ENCODE assay signal across 8 cellular contexts in the genomic region with DNA sequence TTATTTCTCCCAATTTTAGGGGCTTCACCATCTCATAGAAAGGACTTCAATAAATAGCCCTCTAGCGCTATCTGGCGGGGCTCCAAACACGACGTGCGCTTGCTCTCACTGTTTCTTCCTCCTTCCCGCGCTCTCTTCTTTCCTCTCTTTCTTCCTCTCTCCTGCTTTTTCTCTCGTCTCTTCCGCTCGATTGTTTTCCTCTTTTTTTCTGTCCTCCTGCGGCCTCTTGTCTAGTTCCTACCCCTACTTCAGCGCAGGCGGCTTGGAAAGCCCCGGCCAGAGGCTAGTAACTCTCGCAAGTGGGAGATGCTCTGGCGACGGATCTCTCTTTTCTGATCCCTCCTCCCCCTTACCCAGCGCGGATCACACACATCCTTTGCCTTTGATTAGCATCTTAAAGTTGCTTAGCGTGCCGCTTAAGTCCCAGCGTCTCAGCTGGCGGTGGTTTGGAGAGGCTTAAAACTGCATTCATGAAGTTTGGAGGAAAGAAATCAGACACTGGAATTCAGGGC. TPM values are rescaled to one million over a fixed set of nuclear protein-coding genes. Genes with fewer than 3 reads are reported as not detected.
DNase-seq lines count a peak whose midpoint lies in the region; ATAC-seq and TF ChIP-seq lines count a peak whose summit lies in the region.

No MANE protein-coding gene starts in this region.

- peak overlapping the region; percentile 45 for H3K27ac Mint-ChIP-seq in T-helper 1 cell treated with Interleukin-12 subunit alpha and Interleukin-12 subunit beta and Interleukin-4 antibody, amounts not matched to agents 30 μg/mL and 1 μg/mL, for 36 hours
- H3K27ac Mint-ChIP-seq in activated T-helper 1 cell treated with anti-CD3 and anti-CD28 coated beads, Interleukin-12 subunit alpha, Interleukin-12 subunit beta, Interleukin-2, Interleukin-4 antibody, amounts not matched to agents 30 ng/mL and 10 ng/mL and 1 ng/mL, durations not matched to agents 14 hours and 24 hours and 36 hours: peak overlapping the region; percentile 65

- no peak for TF ChIP-seq CTCF in thoracic aorta (IDR thresholded peaks at IDR 0.05)

- H3K4me1 ChIP-seq in iPS DF 6.9 (ENCODE audit: control insufficient read depth, insufficient read depth, low read length): peaks cover 4% of the 10 kb centered on the region
- H3K4me1 ChIP-seq in thoracic aorta (ENCODE audit: control insufficient read depth in 1 of 2, low read depth in 2 of 2): peaks cover 0 to 10% of the 10 kb centered on the region in 2 donors

- H3K27ac ChIP-seq in iPS DF 6.9 (ENCODE audit: low read length): no peak overlapping the region
- no peak overlapping the region for H3K27ac ChIP-seq in thoracic aorta

- H3K36me3 ChIP-seq in iPS DF 6.9 (ENCODE audit: control insufficient read depth, insufficient read depth, low read length): no peaks in the 10 kb centered on the region
- no peaks in the 10 kb centered on the region for H3K36me3 ChIP-seq in thoracic aorta
- no peaks in the 10 kb centered on the region for H3K36me3 ChIP-seq in MG63

- H3K4me1 Mint-ChIP-seq in T-helper 1 cell treated with Interleukin-12 subunit alpha and Interleukin-12 subunit beta and Interleukin-4 antibody, amounts not matched to agents 30 μg/mL and 1 μg/mL, for 36 hours (ENCODE audit: low read depth): peaks cover 4% of the 10 kb centered on the region
- H3K4me1 Mint-ChIP-seq in activated T-helper 1 cell treated with anti-CD3 and anti-CD28 coated beads, Interleukin-12 subunit alpha, Interleukin-12 subunit beta, Interleukin-2, Interleukin-4 antibody, amounts not matched to agents 30 ng/mL and 10 ng/mL and 1 ng/mL, durations not matched to agents 14 hours and 24 hours and 36 hours (ENCODE audit: low read depth): no peaks in the 10 kb centered on the region

- whole genome bisulfite sequencing in iPS DF 6.9 (ENCODE audit: insufficient coverage, insufficient read length): no CpG with 5 or more reads among the region's 23 CpGs

- H3K4me3 Mint-ChIP-seq in T-helper 1 cell treated with Interleukin-12 subunit alpha and Interleukin-12 subunit beta and Interleukin-4 antibody, amounts not matched to agents 30 μg/mL and 1 μg/mL, for 36 hours: no peak overlapping the region
- H3K4me3 Mint-ChIP-seq in activated T-helper 1 cell treated with anti-CD3 and anti-CD28 coated beads, Interleukin-12 subunit alpha, Interleukin-12 subunit beta, Interleukin-2, Interleukin-4 antibody, amounts not matched to agents 30 ng/mL and 10 ng/mL and 1 ng/mL, durations not matched to agents 14 hours and 24 hours and 36 hours: peak overlapping the region; percentile 19

- H3K9me3 ChIP-seq in iPS DF 6.9 (ENCODE audit: control insufficient read depth, insufficient read depth, low read length) (no peaks in the 10 kb centered on the region), thoracic aorta (no peaks in the 10 kb centered on the region), MG63 (no peaks in the 10 kb centered on the region)

- H3K27me3 ChIP-seq in iPS DF 6.9 (ENCODE audit: control insufficient read depth, insufficient read depth, low read length) (peaks cover 41% of the 10 kb centered on the region), thoracic aorta (replicated peaks; ENCODE audit: insufficient read depth) (no peaks in the 10 kb centered on the region), MG63 (peaks cover 34% of the 10 kb centered on the region)

- H3K4me3 ChIP-seq in iPS DF 6.9 (ENCODE audit: low read length) (peak overlapping the region; percentile 29; the same call in 1 of the 2 replicates), thoracic aorta (peak overlapping the region; percentile 55), MG63 (no peak overlapping the region)

- DNase-seq in T-helper 1 cell (no peak), iPS DF 6.9 (ENCODE audit: low read depth, low spot score) (no peak), thoracic aorta (ENCODE audit: low spot score) (no peak), NCI-H1436 treated with DMSO at 0.1 percent for 48 hours (lab: John Stamatoyannopoulos, UW) (no peak), NCI-H128 (lab: John Stamatoyannopoulos, UW; ENCODE audit: unreplicated experiment) (no peak), MG63 (no peak)
- no peak for DNase-seq in activated T-helper 1 cell treated with anti-CD3 and anti-CD28 coated beads, Interleukin-12 subunit alpha, Interleukin-12 subunit beta, Interleukin-2, Interleukin-4 antibody, amounts not matched to agents 30 ng/mL and 10 ng/mL and 1 ng/mL, durations not matched to agents 14 hours and 24 hours and 36 hours (ENCODE audit: low spot score)

- H3K27me3 Mint-ChIP-seq in T-helper 1 cell treated with Interleukin-12 subunit alpha and Interleukin-12 subunit beta and Interleukin-4 antibody, amounts not matched to agents 30 μg/mL and 1 μg/mL, for 36 hours (ENCODE audit: low read depth): peaks cover 100% of the 10 kb centered on the region
- H3K27me3 Mint-ChIP-seq in activated T-helper 1 cell treated with anti-CD3 and anti-CD28 coated beads, Interleukin-12 subunit alpha, Interleukin-12 subunit beta, Interleukin-2, Interleukin-4 antibody, amounts not matched to agents 30 ng/mL and 10 ng/mL and 1 ng/mL, durations not matched to agents 14 hours and 24 hours and 36 hours (ENCODE audit: insufficient read depth): peaks cover 87% of the 10 kb centered on the region

- no peaks in the 10 kb centered on the region for H3K9me3 Mint-ChIP-seq in T-helper 1 cell treated with Interleukin-12 subunit alpha and Interleukin-12 subunit beta and Interleukin-4 antibody, amounts not matched to agents 30 μg/mL and 1 μg/mL, for 36 hours
- peaks cover 6% of the 10 kb centered on the region for H3K9me3 Mint-ChIP-seq in activated T-helper 1 cell treated with anti-CD3 and anti-CD28 coated beads, Interleukin-12 subunit alpha, Interleukin-12 subunit beta, Interleukin-2, Interleukin-4 antibody, amounts not matched to agents 30 ng/mL and 10 ng/mL and 1 ng/mL, durations not matched to agents 14 hours and 24 hours and 36 hours

- intact Hi-C loops in activated T-helper 1 cell treated with anti-CD3 and anti-CD28 coated beads, Interleukin-12 subunit alpha, Interleukin-12 subunit beta, Interleukin-2, Interleukin-4 antibody, amounts not matched to agents 30 ng/mL and 10 ng/mL and 1 ng/mL, durations not matched to agents 14 hours and 24 hours and 36 hours (cut with micrococcal nuclease): no loop called here

- no peak for ATAC-seq in thoracic aorta (ENCODE audit: insufficient number of reproducible peaks, low FRiP score, low read depth)

- peaks cover 4% of the 10 kb centered on the region for H3K36me3 Mint-ChIP-seq in T-helper 1 cell treated with Interleukin-12 subunit alpha and Interleukin-12 subunit beta and Interleukin-4 antibody, amounts not matched to agents 30 μg/mL and 1 μg/mL, for 36 hours (ENCODE audit: low read depth)
- no peaks in the 10 kb centered on the region for H3K36me3 Mint-ChIP-seq in activated T-helper 1 cell treated with anti-CD3 and anti-CD28 coated beads, Interleukin-12 subunit alpha, Interleukin-12 subunit beta, Interleukin-2, Interleukin-4 antibody, amounts not matched to agents 30 ng/mL and 10 ng/mL and 1 ng/mL, durations not matched to agents 14 hours and 24 hours and 36 hours (ENCODE audit: low read depth)

RNA-seq across cellular contexts. Expression of gene MEIS2, which starts 6.2 kb away (rescaled TPM):
- not detected in 2 replicates for total RNA-seq in activated T-helper 1 cell treated with anti-CD3 and anti-CD28 coated beads, Interleukin-12 subunit alpha, Interleukin-12 subunit beta, Interleukin-2, Interleukin-4 antibody, amounts not matched to agents 30 ng/mL and 10 ng/mL and 1 ng/mL, durations not matched to agents 14 hours and 24 hours and 36 hours
- total RNA-seq in thoracic aorta: 10 to 100 TPM; 46.4 to 57.2 TPM
- total RNA-seq in MG63 (2014; rRNA removed; shearing (Covaris generic); ENCODE audit: low replicate concordance): 2.0 and 3.1 TPM in 2 replicates

Comparison
In these comparisons a context has a peak if more than half of its experiments do, and no peak if none do; other contexts are left out.
1. RNA of gene MEIS2, which starts 6.2 kb away (total RNA-seq): 46.4 to 57.2 TPM in thoracic aorta; 2.0 to 3.1 TPM in MG63 and not detected in activated T-helper 1 cell treated with anti-CD3 and anti-CD28 coated beads, Interleukin-12 subunit alpha, Interleukin-12 subunit beta, Interleukin-2, Interleukin-4 antibody, amounts not matched to agents 30 ng/mL and 10 ng/mL and 1 ng/mL, durations not matched to agents 14 hours and 24 hours and 36 hours; every median in the first group is over 10 times any median in the second.